In genomic region chr16:817001-817906, GRCh38 we compare ENCODE assay signal across 35 cellular contexts. TPM values are rescaled to one million over a fixed set of nuclear protein-coding genes. Genes with fewer than 3 reads are reported as not detected.
"Had no signal": no experiment of that assay in that cellular context is flagged by ENCODE, and none has a peak within 500 bp of the region (broad histone marks: within the 10 kb centered on the region; RNA-seq: fewer than 3 reads in every experiment).

No MANE protein-coding gene starts in this region.

- H3K36me3 Mint-ChIP-seq: activated naive CD8-positive, alpha-beta T cell; natural killer cell treated with Interleukin-12 subunit alpha and Interleukin-12 subunit beta and Interleukin-15 and Interleukin-18, amount 100 ng/mL, for 72 hours; type B pancreatic cell had no signal

- ATAC-seq: activated CD8-positive, alpha-beta T cell treated with anti-CD3 and anti-CD28 coated beads for 36 hours; activated T-cell treated with anti-CD3 and anti-CD28 coated beads, Interleukin-2, amount 50 U/mL, for 72 hours; body of pancreas; gastrocnemius medialis; left lung; natural killer cell treated with Interleukin-12 subunit alpha and Interleukin-12 subunit beta and Interleukin-15 and Interleukin-18, amount 100 ng/mL, for 72 hours; stimulated activated memory B cell treated with anti-CD40 and anti-IgM and Interleukin-4, amounts not matched to agents 10 μg/mL and 1 μg/mL and 100 μg/mL, for 72 hours; stimulated activated naive CD8-positive, alpha-beta T cell treated with anti-CD3 and anti-CD28 coated beads, Interleukin-15, amount 100 ng/mL, for 72 hours; T-helper 17 cell had no signal

- H3K4me1 ChIP-seq: colonic mucosa, gastrocnemius medialis, prostate gland had no signal

- H3K4me3 ChIP-seq: adrenal gland, body of pancreas, colonic mucosa, gastrocnemius medialis, left lung, lung, prostate gland, smooth muscle cell, uterus had no signal

- H3K27ac Mint-ChIP-seq: activated CD8-positive, alpha-beta T cell treated with anti-CD3 and anti-CD28 coated beads for 36 hours; activated naive CD8-positive, alpha-beta T cell; activated T-cell treated with anti-CD3 and anti-CD28 coated beads, Interleukin-2, amount 50 U/mL, for 72 hours; natural killer cell treated with Interleukin-12 subunit alpha and Interleukin-12 subunit beta and Interleukin-15 and Interleukin-18, amount 100 ng/mL, for 72 hours; stimulated activated memory B cell treated with anti-CD40 and anti-IgM and Interleukin-4, amounts not matched to agents 10 μg/mL and 1 μg/mL and 100 μg/mL, for 72 hours; stimulated activated naive CD8-positive, alpha-beta T cell treated with anti-CD3 and anti-CD28 coated beads, Interleukin-15, amount 100 ng/mL, for 72 hours; T-helper 17 cell; type B pancreatic cell had no signal

- H3K9me3 ChIP-seq: adrenal gland, body of pancreas, colonic mucosa, gastrocnemius medialis, left lung, prostate gland, uterus had no signal

- H3K4me3 Mint-ChIP-seq: activated CD8-positive, alpha-beta T cell treated with anti-CD3 and anti-CD28 coated beads for 36 hours; activated naive CD8-positive, alpha-beta T cell; activated T-cell treated with anti-CD3 and anti-CD28 coated beads, Interleukin-2, amount 50 U/mL, for 72 hours; natural killer cell treated with Interleukin-12 subunit alpha and Interleukin-12 subunit beta and Interleukin-15 and Interleukin-18, amount 100 ng/mL, for 72 hours; stimulated activated memory B cell treated with anti-CD40 and anti-IgM and Interleukin-4, amounts not matched to agents 10 μg/mL and 1 μg/mL and 100 μg/mL, for 72 hours; T-helper 17 cell; type B pancreatic cell had no signal

- DNase-seq: activated CD4-positive, alpha-beta T cell treated with anti-CD3 and anti-CD28 coated beads, Interleukin-2, amount 50 U/mL, for 1 hour; activated CD4-positive, CD25-positive, alpha-beta regulatory T cell treated with anti-CD3 and anti-CD28 coated beads, Interleukin-2, amount 50 U/mL, for 72 hours; activated CD8-positive, alpha-beta T cell treated with anti-CD3 and anti-CD28 coated beads for 36 hours; activated naive CD4-positive, alpha-beta T cell; activated T-cell treated with anti-CD3 and anti-CD28 coated beads, Interleukin-2, amount 50 U/mL, for 72 hours; adrenal gland; aorta; body of pancreas; cerebellar nuclear complex; colonic mucosa; effector memory CD4-positive, alpha-beta T cell; erythroblast; gastrocnemius medialis; glutamatergic neuron; left lung; mesendoderm; stimulated activated CD4-positive, alpha-beta T cell treated with anti-CD3 and anti-CD28 coated beads, Interleukin-1b, Interleukin-23, amount 100 ng/mL, for 48 hours; stimulated activated CD4-positive, alpha-beta T cell treated with anti-CD3 and anti-CD28 coated beads, Interleukin-4, amount 100 ng/mL, for 4 hours; stimulated activated CD8-positive, alpha-beta memory T cell treated with anti-CD3 and anti-CD28 coated beads, Interleukin-4, amount 100 ng/mL, for 48 hours; stimulated activated naive CD8-positive, alpha-beta T cell treated with anti-CD3 and anti-CD28 coated beads, Interleukin-15, amount 100 ng/mL, for 72 hours; T-helper 17 cell; T1000; uterus; WERI-Rb-1 had no signal

- H3K36me3 ChIP-seq: adrenal gland, colonic mucosa, gastrocnemius medialis, left lung, prostate gland, uterus, WERI-Rb-1 had no signal

- H3K4me2 ChIP-seq: smooth muscle cell had no signal

- H3K27ac ChIP-seq: adrenal gland, body of pancreas, colonic mucosa, gastrocnemius medialis, left lung, prostate gland, uterus, WERI-Rb-1 had no signal

- H3K9me3 Mint-ChIP-seq: activated CD8-positive, alpha-beta T cell treated with anti-CD3 and anti-CD28 coated beads for 36 hours; activated T-cell treated with anti-CD3 and anti-CD28 coated beads, Interleukin-2, amount 50 U/mL, for 72 hours; natural killer cell treated with Interleukin-12 subunit alpha and Interleukin-12 subunit beta and Interleukin-15 and Interleukin-18, amount 100 ng/mL, for 72 hours; stimulated activated naive CD8-positive, alpha-beta T cell treated with anti-CD3 and anti-CD28 coated beads, Interleukin-15, amount 100 ng/mL, for 72 hours; type B pancreatic cell had no signal

RNA-seq across cellular contexts. Expression of gene GNG13, which starts 16.7 kb away (rescaled TPM):
- total RNA-seq: activated CD8-positive, alpha-beta T cell treated with anti-CD3 and anti-CD28 coated beads for 36 hours; activated T-cell treated with anti-CD3 and anti-CD28 coated beads, Interleukin-2, amount 50 U/mL, for 72 hours; adrenal gland; aorta; body of pancreas; dermis microvascular lymphatic vessel endothelial cell; gastrocnemius medialis; left lung; lung; mononuclear cell; myocyte; natural killer cell treated with Interleukin-12 subunit alpha and Interleukin-12 subunit beta and Interleukin-15 and Interleukin-18, amount 100 ng/mL, for 72 hours; osteocyte; prostate gland; smooth muscle cell; T-helper 17 cell; uterus had no signal

RNA-seq across cellular contexts. Expression of gene MSLN, which starts 56.7 kb away (rescaled TPM):
- total RNA-seq: activated CD8-positive, alpha-beta T cell treated with anti-CD3 and anti-CD28 coated beads for 36 hours; activated T-cell treated with anti-CD3 and anti-CD28 coated beads, Interleukin-2, amount 50 U/mL, for 72 hours; gastrocnemius medialis; myocyte; natural killer cell treated with Interleukin-12 subunit alpha and Interleukin-12 subunit beta and Interleukin-15 and Interleukin-18, amount 100 ng/mL, for 72 hours; T-helper 17 cell had no signal
